16 cellular contexts compared by ENCODE assay signal in genomic region chr12:104495786-104496185, GRCh38. TPM values are rescaled to one million over a fixed set of nuclear protein-coding genes. Genes with fewer than 3 reads are reported as not detected.
DNase-seq lines count a peak whose midpoint lies in the region; ATAC-seq and TF ChIP-seq lines count a peak whose summit lies in the region.
"Had no signal": no experiment of that assay in that cellular context is flagged by ENCODE, and none has a peak within 500 bp of the region (broad histone marks: within the 10 kb centered on the region; RNA-seq: fewer than 3 reads in every experiment).

No MANE protein-coding gene starts in this region.

- peak overlapping the region; percentile 95 for H3K27ac Mint-ChIP-seq in CD4-positive, alpha-beta T cell
- H3K27ac Mint-ChIP-seq in activated naive CD8-positive, alpha-beta T cell treated with anti-CD3 and anti-CD28 coated beads for 36 hours: peak overlapping the region; percentile 66
- H3K27ac Mint-ChIP-seq in naive thymus-derived CD4-positive, alpha-beta T cell: peak overlapping the region in 7 of 9 donors; percentile 49 to 92 (median 65)
- H3K27ac Mint-ChIP-seq: endodermal cell had no signal

- intact Hi-C loops in CD4-positive, alpha-beta T cell (cut with DNase I, micrococcal nuclease): loop anchor here in 1 of 2 experiments (2.0 to 5.0 kb wide), 2 partner anchors 17 to 227 kb away; no protein-coding TSS in a partner anchor
- intact Hi-C loops in naive thymus-derived CD4-positive, alpha-beta T cell (cut with micrococcal nuclease): loop anchor here in 1 of 2 donors (2.0 to 5.0 kb wide), 3 partner anchors 39 to 175 kb away; partner anchors contain the start of gene CHST11
- intact Hi-C loops in OCI-LY7 (cut with micrococcal nuclease; ENCODE audit: unreplicated experiment): no loop called here

- peaks cover 95% of the 10 kb centered on the region for H3K4me1 ChIP-seq in DND-41 (ENCODE audit: insufficient read depth, low read length)
- peaks cover 67 to 81% of the 10 kb centered on the region in 2 donors for H3K4me1 ChIP-seq in naive thymus-derived CD4-positive, alpha-beta T cell (ENCODE audit: control insufficient read depth in 2 of 2, insufficient read depth in 2 of 2, low read length in 2 of 2)
- H3K4me1 ChIP-seq in OCI-LY7 (ENCODE audit: insufficient read depth, low read length, poor library complexity, severe bottlenecking): peaks cover 61% of the 10 kb centered on the region
- H3K4me1 ChIP-seq: pancreas had no signal

- H3K36me3 ChIP-seq in DND-41 (ENCODE audit: insufficient read depth, low read length) (peaks cover 60% of the 10 kb centered on the region), OCI-LY7 (ENCODE audit: insufficient read depth, low read length) (no peaks in the 10 kb centered on the region)
- no peaks in the 10 kb centered on the region for H3K36me3 ChIP-seq in naive thymus-derived CD4-positive, alpha-beta T cell (ENCODE audit: control insufficient read depth in 2 of 3, insufficient read depth in 3 of 3, low read length in 3 of 3)
- H3K36me3 ChIP-seq: adrenal gland, pancreas, tibial artery had no signal

- H3K4me2 ChIP-seq in DND-41 (ENCODE audit: insufficient read depth, low read length): no peak overlapping the region
- H3K4me2 ChIP-seq in OCI-LY7 (ENCODE audit: low read length): no peak overlapping the region

- CTCF ChIA-PET in CD4-positive, alpha-beta T cell (lab: Charles Lee): interaction anchor here (1.3 kb wide), 1 partner anchor 10 kb away, joined by 3 read pairs; no protein-coding TSS in a partner anchor
- CTCF ChIA-PET in naive thymus-derived CD4-positive, alpha-beta T cell (lab: Charles Lee): no interaction called here
- CTCF ChIA-PET in OCI-LY7 (lab: Charles Lee; ENCODE audit: unreplicated experiment): no interaction called here

- no peaks in the 10 kb centered on the region for H3K27me3 ChIP-seq in CD4-positive, alpha-beta T cell (ENCODE audit: control insufficient read depth, insufficient read depth, low read length)
- H3K27me3 ChIP-seq in DND-41 (ENCODE audit: insufficient read depth, low read length, poor library complexity): no peaks in the 10 kb centered on the region
- H3K27me3 ChIP-seq in naive thymus-derived CD4-positive, alpha-beta T cell (ENCODE audit: control insufficient read depth in 2 of 2, insufficient read depth in 2 of 2, low read length in 2 of 2): no peaks in the 10 kb centered on the region
- H3K27me3 ChIP-seq: adrenal gland, pancreas, tibial artery had no signal

- peaks cover 5% of the 10 kb centered on the region for H3K36me3 Mint-ChIP-seq in CD4-positive, alpha-beta T cell (ENCODE audit: low read depth)
- peaks cover 21% of the 10 kb centered on the region for H3K36me3 Mint-ChIP-seq in activated naive CD8-positive, alpha-beta T cell treated with anti-CD3 and anti-CD28 coated beads for 36 hours
- peaks cover 0 to 42% (median 0%) of the 10 kb centered on the region in 5 donors for H3K36me3 Mint-ChIP-seq in naive thymus-derived CD4-positive, alpha-beta T cell

- H3K27me3 Mint-ChIP-seq in CD4-positive, alpha-beta T cell: no peaks in the 10 kb centered on the region
- H3K27me3 Mint-ChIP-seq in activated naive CD8-positive, alpha-beta T cell treated with anti-CD3 and anti-CD28 coated beads for 36 hours: peaks cover 4% of the 10 kb centered on the region
- no peaks in the 10 kb centered on the region for H3K27me3 Mint-ChIP-seq in naive thymus-derived CD4-positive, alpha-beta T cell

- POLR2A ChIA-PET in CD4-positive, alpha-beta T cell (lab: Charles Lee): interaction anchor here (2.2 to 2.6 kb wide), 2 partner anchors 18 to 37 kb away, joined by 20 to 32 read pairs; no protein-coding TSS in a partner anchor
- POLR2A ChIA-PET in naive thymus-derived CD4-positive, alpha-beta T cell (lab: Charles Lee): interaction anchor here (1.5 kb wide), 1 partner anchor 36 kb away, joined by 4 read pairs; no protein-coding TSS in a partner anchor
- POLR2A ChIA-PET in OCI-LY7 (lab: Charles Lee): no interaction called here

- no peak for TF ChIP-seq CTCF in CD4-positive, alpha-beta T cell (IDR thresholded peaks at IDR 0.05)
- TF ChIP-seq CTCF in DND-41 (IDR thresholded peaks at IDR 0.05; ENCODE audit: borderline replicate concordance, extremely low read depth, low read length, poor library complexity, severe bottlenecking): no peak
- no peak for TF ChIP-seq CTCF in OCI-LY7 (conservative IDR thresholded peaks at IDR 0.05; ENCODE audit: low read length)

- H3K79me2 ChIP-seq in DND-41 (ENCODE audit: insufficient read depth, low read length): peaks cover 97% of the 10 kb centered on the region
- peaks cover 44% of the 10 kb centered on the region; the same call in 1 of the 2 replicates for H3K79me2 ChIP-seq in OCI-LY7 (ENCODE audit: insufficient read depth, low read depth, low read length)

- no peak for ATAC-seq in CD4-positive, alpha-beta T cell (ENCODE audit: poor library complexity)
- ATAC-seq in DND-41 (ENCODE audit: insufficient read depth, low read depth): no peak
- no peak for ATAC-seq in naive thymus-derived CD4-positive, alpha-beta T cell
- ATAC-seq: left cardiac atrium, pancreas, Right ventricle myocardium inferior had no signal

- no TSS peak for BruUV-seq in OCI-LY7 (replicated peaks; lab: Mats Ljungman, UMichigan)

- H3K4me3 ChIP-seq in DND-41 (ENCODE audit: low read depth in 1 of 2, low read length in 2 of 2) (no peak overlapping the region), OCI-LY7 (ENCODE audit: low read depth, low read length, poor library complexity, severe bottlenecking) (no peak overlapping the region)
- no peak overlapping the region for H3K4me3 ChIP-seq in naive thymus-derived CD4-positive, alpha-beta T cell (ENCODE audit: low read length)
- H3K4me3 ChIP-seq: adrenal gland, pancreas, tibial artery had no signal

- H3K9me2 ChIP-seq in OCI-LY7 (ENCODE audit: insufficient read depth, low read length): no peaks in the 10 kb centered on the region

- H4K20me1 ChIP-seq in DND-41 (ENCODE audit: insufficient read depth, low read length): peaks cover 66% of the 10 kb centered on the region
- no peaks in the 10 kb centered on the region for H4K20me1 ChIP-seq in OCI-LY7 (ENCODE audit: insufficient read depth, low read length)

- H2AFZ ChIP-seq in DND-41 (ENCODE audit: low read depth, low read length): no peak overlapping the region
- H2AFZ ChIP-seq in OCI-LY7 (ENCODE audit: low read length): no peak overlapping the region

- H3K4me3 Mint-ChIP-seq in CD4-positive, alpha-beta T cell: peak overlapping the region; percentile 27
- H3K4me3 Mint-ChIP-seq in activated naive CD8-positive, alpha-beta T cell treated with anti-CD3 and anti-CD28 coated beads for 36 hours: no peak overlapping the region
- H3K4me3 Mint-ChIP-seq in naive thymus-derived CD4-positive, alpha-beta T cell: peak overlapping the region in 9 of 10 donors; percentile 0 to 88 (median 49)
- H3K4me3 Mint-ChIP-seq: endodermal cell had no signal

- no peaks in the 10 kb centered on the region for H3K9me3 ChIP-seq in CD4-positive, alpha-beta T cell (ENCODE audit: control insufficient read depth, low read length)
- H3K9me3 ChIP-seq in DND-41 (ENCODE audit: insufficient read depth, low read length, severe bottlenecking) (no peaks in the 10 kb centered on the region), OCI-LY7 (ENCODE audit: low read length) (no peaks in the 10 kb centered on the region)
- no peaks in the 10 kb centered on the region for H3K9me3 ChIP-seq in naive thymus-derived CD4-positive, alpha-beta T cell (ENCODE audit: control insufficient read depth in 2 of 3, low read length in 3 of 3)
- H3K9me3 ChIP-seq: adrenal gland, pancreas, tibial artery had no signal

- no peak for DNase-seq in CD4-positive, alpha-beta T cell
- DNase-seq in DND-41 (no peak), NCI-H1417 (lab: John Stamatoyannopoulos, UW) (no peak), NCI-H2107 treated with DMSO at 0.1 percent for 48 hours (lab: John Stamatoyannopoulos, UW; ENCODE audit: unreplicated experiment) (no peak), OCI-LY7 (ENCODE audit: low spot score) (no peak)
- no peak for DNase-seq in activated naive CD8-positive, alpha-beta T cell treated with anti-CD3 and anti-CD28 coated beads for 36 hours
- DNase-seq in naive thymus-derived CD4-positive, alpha-beta T cell: no peak
- DNase-seq in stimulated activated naive CD4-positive, alpha-beta T cell treated with Interleukin-2 at 50 U/mL for 16 hours (lab: John Stamatoyannopoulos, UW): no peak
- DNase-seq: adrenal gland, endodermal cell, foreskin fibroblast, left cardiac atrium, NCI-H1694, pancreas, tibial artery had no signal

- H3K9me3 Mint-ChIP-seq in CD4-positive, alpha-beta T cell: no peaks in the 10 kb centered on the region
- H3K9me3 Mint-ChIP-seq in activated naive CD8-positive, alpha-beta T cell treated with anti-CD3 and anti-CD28 coated beads for 36 hours: no peaks in the 10 kb centered on the region
- H3K9me3 Mint-ChIP-seq in naive thymus-derived CD4-positive, alpha-beta T cell: no peaks in the 10 kb centered on the region
- H3K9me3 Mint-ChIP-seq: endodermal cell had no signal

- H3K4me1 Mint-ChIP-seq in CD4-positive, alpha-beta T cell (ENCODE audit: low read depth): peaks cover 94% of the 10 kb centered on the region
- peaks cover 73% of the 10 kb centered on the region for H3K4me1 Mint-ChIP-seq in activated naive CD8-positive, alpha-beta T cell treated with anti-CD3 and anti-CD28 coated beads for 36 hours
- peaks cover 67 to 98% (median 88%) of the 10 kb centered on the region in 7 donors for H3K4me1 Mint-ChIP-seq in naive thymus-derived CD4-positive, alpha-beta T cell

- no peak overlapping the region for H3K9ac ChIP-seq in DND-41 (ENCODE audit: low read depth, low read length)

- no peak overlapping the region for H3K27ac ChIP-seq in CD4-positive, alpha-beta T cell (ENCODE audit: low read depth, low read length)
- H3K27ac ChIP-seq in DND-41 (ENCODE audit: low read length): peak overlapping the region; percentile 86
- no peak overlapping the region for H3K27ac ChIP-seq in naive thymus-derived CD4-positive, alpha-beta T cell (ENCODE audit: low read depth, low read length)
- H3K27ac ChIP-seq in OCI-LY7 (ENCODE audit: low read depth, low read length, poor library complexity, severe bottlenecking): no peak overlapping the region
- H3K27ac ChIP-seq: adrenal gland had no signal

RNA-seq across cellular contexts. Expression of gene CHST11, which starts 39.0 kb away (rescaled TPM):
- total RNA-seq in CD4-positive, alpha-beta T cell: 10 to 100 TPM; 53.4 to 53.6 TPM
- total RNA-seq in activated naive CD8-positive, alpha-beta T cell treated with anti-CD3 and anti-CD28 coated beads for 36 hours: 10 to 100 TPM; 19.1 to 21.9 TPM
- 10 to 100 TPM; 31.9 to 74.3 (median 42.0) TPM for total RNA-seq in naive thymus-derived CD4-positive, alpha-beta T cell
- polyA plus RNA-seq in naive thymus-derived CD4-positive, alpha-beta T cell: 10 to 100 TPM; 23.4 to 28.7 TPM
- 35.8 and 41.6 TPM in 2 replicates for total RNA-seq in OCI-LY7 (2014; rRNA removed; shearing (Covaris generic))
- total RNA-seq in OCI-LY7 (2022): 15.2 and 16.8 TPM in 2 replicates
